1 cellular context compared by ENCODE assay signal in genomic region chr7:55365680-55366460, GRCh38.
TF ChIP-seq lines count a peak whose summit lies in the region.

No MANE protein-coding gene starts in this region.

TF ChIP-seq in HEK293, 187 proteins besides CTCF, POLR2A, EP300 and RAD21 (continued from another document and continues in another):
- TF ChIP-seq ZNF202 (tag by site-specific recombination; IDR thresholded peaks at IDR 0.05; ENCODE audit: borderline replicate concordance) (no peak), ZNF366 (tag by site-specific recombination; conservative IDR thresholded peaks at IDR 0.05) (no peak), ZNF830 (tag by site-specific recombination; IDR thresholded peaks at IDR 0.05; ENCODE audit: low read depth) (no peak), ZNF660 (tag by site-specific recombination; IDR thresholded peaks at IDR 0.05) (peak; percentile 42; the same call in 1 of the 2 replicates), ZNF266 (tag by site-specific recombination; IDR thresholded peaks at IDR 0.05; ENCODE audit: low read depth) (no peak), WT1 (tag by site-specific recombination; IDR thresholded peaks at IDR 0.05) (peak; percentile 39), ZBTB44 (tag by site-specific recombination; IDR thresholded peaks at IDR 0.05) (no peak), ZNF2 (tag by site-specific recombination; IDR thresholded peaks at IDR 0.05) (peak; percentile 75; the same call in 1 of the 2 replicates), ZNF394 (tag by site-specific recombination; IDR thresholded peaks at IDR 0.05; ENCODE audit: borderline replicate concordance) (peak; percentile 69; the same call in 1 of the 2 replicates), KLF8 (tag by site-specific recombination; IDR thresholded peaks at IDR 0.05) (0 out of 2 replicates have a peak, but pooled peaks have one; percentile 74), ZNF10 (tag by site-specific recombination; IDR thresholded peaks at IDR 0.05) (0 out of 2 replicates have a peak, but pooled peaks have one; percentile 48), ZEB2 (tag by site-specific recombination; IDR thresholded peaks at IDR 0.05) (peak; percentile 89), SCRT2 (tag by site-specific recombination; IDR thresholded peaks at IDR 0.05) (no peak), ZNF580 (tag by site-specific recombination; IDR thresholded peaks at IDR 0.05) (0 out of 2 replicates have a peak, but pooled peaks have one; percentile 22), YY2 (tag by site-specific recombination; IDR thresholded peaks at IDR 0.05) (peak; percentile 80), ZNF561 (tag by site-specific recombination; IDR thresholded peaks at IDR 0.05; ENCODE audit: borderline replicate concordance) (peak; percentile 84), ZNF791 (tag by site-specific recombination; IDR thresholded peaks at IDR 0.05) (no peak), ZBTB20 (tag by site-specific recombination; IDR thresholded peaks at IDR 0.05) (peak; percentile 38; the same call in 1 of the 2 replicates), ZNF48 (tag by site-specific recombination; IDR thresholded peaks at IDR 0.05) (no peak), ZSCAN30 (tag by site-specific recombination; IDR thresholded peaks at IDR 0.05) (peak; percentile 77; the same call in 1 of the 2 replicates), ZNF747 (tag by site-specific recombination; IDR thresholded peaks at IDR 0.05) (no peak), ZNF302 (tag by site-specific recombination; IDR thresholded peaks at IDR 0.05; ENCODE audit: low read depth) (no peak), ZNF239 (tag by site-specific recombination; IDR thresholded peaks at IDR 0.05) (no peak), SCRT1 (tag by site-specific recombination; IDR thresholded peaks at IDR 0.05; ENCODE audit: borderline replicate concordance) (no peak), GLIS2 (tag by site-specific recombination; IDR thresholded peaks at IDR 0.05) (no peak), ZXDB (tag by site-specific recombination; IDR thresholded peaks at IDR 0.05) (peak; percentile 87), ZNF146 (tag by site-specific recombination; IDR thresholded peaks at IDR 0.05) (no peak; the same call in 1 of the 2 replicates), ZNF610 (tag by site-specific recombination; IDR thresholded peaks at IDR 0.05; ENCODE audit: borderline replicate concordance) (peak; percentile 52; the same call in 1 of the 2 replicates), PRDM6 (tag by site-specific recombination; IDR thresholded peaks at IDR 0.05) (no peak), ZNF76 (tag by site-specific recombination; IDR thresholded peaks at IDR 0.05; ENCODE audit: borderline replicate concordance, low read depth) (peak; percentile 62; the same call in 1 of the 2 replicates), ZNF518A (tag by site-specific recombination; conservative IDR thresholded peaks at IDR 0.05; ENCODE audit: low read depth) (no peak; the same call in none of the 2 replicates), ZNF510 (tag by site-specific recombination; IDR thresholded peaks at IDR 0.05; ENCODE audit: insufficient replicate concordance) (no peak), ZNF549 (tag by site-specific recombination; IDR thresholded peaks at IDR 0.05) (no peak), ZBTB8A (tag by site-specific recombination; IDR thresholded peaks at IDR 0.05) (peak; percentile 93), ZNF600 (tag by site-specific recombination; IDR thresholded peaks at IDR 0.05) (peak; percentile 65; the same call in 1 of the 2 replicates), ZNF280C (tag by site-specific recombination; IDR thresholded peaks at IDR 0.05) (no peak), ZNF776 (tag by site-specific recombination; IDR thresholded peaks at IDR 0.05; ENCODE audit: borderline replicate concordance) (no peak), EGR2 (tag by site-specific recombination; IDR thresholded peaks at IDR 0.05; ENCODE audit: low read depth) (peak; percentile 27; the same call in 1 of the 2 replicates), ZNF639 (tag by site-specific recombination; IDR thresholded peaks at IDR 0.05) (0 out of 2 replicates have a peak, but pooled peaks have one; percentile 53), INSM2 (tag by site-specific recombination; IDR thresholded peaks at IDR 0.05) (0 out of 2 replicates have a peak, but pooled peaks have one; percentile 43), MZF1 (tag by site-specific recombination; IDR thresholded peaks at IDR 0.05; ENCODE audit: borderline replicate concordance) (no peak), ZNF654 (tag by site-specific recombination; IDR thresholded peaks at IDR 0.05; ENCODE audit: low read depth) (no peak), HOXC10 (CRISPR knock-in tag; IDR thresholded peaks at IDR 0.05) (peak; percentile 84; the same call in 1 of the 2 replicates), ELK4 (IDR thresholded peaks at IDR 0.05; ENCODE audit: borderline replicate concordance, low read depth, low read length) (no peak), ZNF560 (tag by site-specific recombination; IDR thresholded peaks at IDR 0.05; ENCODE audit: borderline replicate concordance) (no peak), ZNF843 (tag by site-specific recombination; IDR thresholded peaks at IDR 0.05) (peak; percentile 23; the same call in 1 of the 2 replicates), KLF9 (tag by site-specific recombination; IDR thresholded peaks at IDR 0.05; ENCODE audit: low read depth) (no peak), ZIC2 (tag by site-specific recombination; IDR thresholded peaks at IDR 0.05) (no peak), PBX3 (CRISPR knock-in tag; IDR thresholded peaks at IDR 0.05) (no peak; the same call in 1 of the 2 replicates), OVOL3 (tag by site-specific recombination; IDR thresholded peaks at IDR 0.05) (no peak; the same call in 1 of the 2 replicates), ZNF624 (tag by site-specific recombination; IDR thresholded peaks at IDR 0.05) (no peak)
